Comparison of ENCODE assay signal across 8 cellular contexts in the genomic region with DNA sequence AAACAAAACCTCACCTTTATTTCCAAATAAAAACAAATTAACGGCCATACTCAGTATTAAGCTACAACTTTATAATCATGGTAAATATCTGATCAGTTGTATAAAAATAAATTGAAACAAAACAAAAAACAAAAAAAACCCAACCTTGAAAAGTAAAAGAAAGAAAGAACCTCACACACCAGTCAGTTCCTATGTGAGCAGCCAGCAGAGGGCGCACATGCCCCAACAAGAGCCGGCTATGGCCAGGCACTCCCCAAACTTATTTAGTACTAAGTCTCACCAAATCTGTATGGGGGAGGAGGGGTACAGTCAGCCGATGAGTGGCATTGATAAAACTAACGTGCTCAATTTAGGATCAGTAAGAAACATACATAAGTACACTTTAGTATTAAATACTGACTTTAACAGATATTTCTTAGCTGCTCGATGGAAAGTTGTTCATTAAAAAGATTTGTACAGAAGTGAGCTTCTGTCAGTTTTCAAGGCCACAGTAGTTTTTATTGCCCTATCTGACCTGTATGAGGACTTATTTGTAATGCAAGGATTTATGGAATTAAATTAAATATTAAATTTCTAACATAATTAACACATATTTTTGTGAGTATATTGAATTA.
DNase-seq lines count a peak whose midpoint lies in the region; ATAC-seq and TF ChIP-seq lines count a peak whose summit lies in the region.

No MANE protein-coding gene starts in this region.

- WGBS in right lobe of liver (ENCODE audit: insufficient coverage, low coverage, low lambda C conversion rate, missing lambda C conversion rate) = 12% methylated on average over 6 of the region's 6 CpGs

- no peaks in the 10 kb centered on the region for H3K4me1 ChIP-seq in right lobe of liver

- H3K36me3 ChIP-seq in right lobe of liver = no peaks in the 10 kb centered on the region

- no peak overlapping the region for H3K4me3 ChIP-seq in choroid plexus epithelial cell (ENCODE audit: low read depth, low read length)
- H3K4me3 ChIP-seq in right lobe of liver = no peak overlapping the region

- DNase-seq in AG20443 (ENCODE audit: low spot score) = peak; percentile 76
- DNase-seq in NCI-H345 (lab: John Stamatoyannopoulos, UW) = peak; percentile 75
- peak; percentile 55 to 63 for DNase-seq in activated CD4-positive, alpha-beta T cell treated with anti-CD3 and anti-CD28 coated beads for 24 hours (ENCODE audit: low read depth in 2 of 2)
- DNase-seq in choroid plexus epithelial cell (ENCODE audit: low read depth) = peak; percentile 92
- DNase-seq in right lobe of liver = peak; percentile 83 to 88 (median 85)
- DNase-seq in stimulated activated CD4-positive, alpha-beta T cell treated with anti-CD3 and anti-CD28 coated beads, TNF-alpha, amount 100 ng/mL, for 48 hours (ENCODE audit: low read depth in 3 of 3) = peak; percentile 47 to 65 (median 55)

- ATAC-seq in GM18873 (IDR thresholded peaks at IDR 0.05; ENCODE audit: low FRiP score, unreplicated experiment) (peak; percentile 74), HG03175 (IDR thresholded peaks at IDR 0.05; ENCODE audit: unreplicated experiment) (peak; percentile 94), right lobe of liver (peak; percentile 95 to 98 (median 96))

- peak; percentile 97 for TF ChIP-seq CTCF in choroid plexus epithelial cell (conservative IDR thresholded peaks at IDR 0.05; ENCODE audit: low read depth, low read length)
- TF ChIP-seq CTCF in right lobe of liver (IDR thresholded peaks at IDR 0.05) = peak; percentile 68 to 94 (median 92)

- H3K9me3 ChIP-seq in right lobe of liver = no peaks in the 10 kb centered on the region

- intact Hi-C loops in right lobe of liver (cut with DNase I) = no loop called here

- no peak overlapping the region for H3K27ac ChIP-seq in right lobe of liver

- TF ChIP-seq POLR2A in right lobe of liver (IDR thresholded peaks at IDR 0.05) = no peak

- H3K27me3 ChIP-seq in right lobe of liver = no peaks in the 10 kb centered on the region
